22 cellular contexts compared by ENCODE assay signal in genomic region chr10:95562326-95562725, GRCh38. TPM values are rescaled to one million over a fixed set of nuclear protein-coding genes. Genes with fewer than 3 reads are reported as not detected.
DNase-seq lines count a peak whose midpoint lies in the region; ATAC-seq, FAIRE-seq and TF ChIP-seq lines count a peak whose summit lies in the region.
"Had no signal": no experiment of that assay in that cellular context is flagged by ENCODE, and none has a peak within 500 bp of the region (broad histone marks: within the 10 kb centered on the region; RNA-seq: fewer than 3 reads in every experiment).

No MANE protein-coding gene starts in this region.

- ATAC-seq in Right ventricle myocardium superior (ENCODE audit: poor library complexity) = no peak
- ATAC-seq in GM12878 = no peak
- ATAC-seq in naive thymus-derived CD4-positive, alpha-beta T cell = no peak
- ATAC-seq in natural killer cell treated with Interleukin-12 subunit alpha and Interleukin-12 subunit beta and Interleukin-15 and Interleukin-18, amount 100 ng/mL, for 72 hours = no peak
- no peak for ATAC-seq in GM21786 (IDR thresholded peaks at IDR 0.05; ENCODE audit: unreplicated experiment)
- ATAC-seq in stimulated activated memory B cell treated with anti-CD40 and anti-IgM and Interleukin-4, amounts not matched to agents 10 μg/mL and 1 μg/mL and 100 μg/mL, for 72 hours = no peak

- in situ Hi-C loops in GM12878 (cut with MboI) = no loop called here

- no peaks in the 10 kb centered on the region for H3K9me3 Mint-ChIP-seq in naive thymus-derived CD4-positive, alpha-beta T cell
- peaks cover 4% of the 10 kb centered on the region for H3K9me3 Mint-ChIP-seq in type B pancreatic cell
- no peaks in the 10 kb centered on the region for H3K9me3 Mint-ChIP-seq in natural killer cell treated with Interleukin-12 subunit alpha and Interleukin-12 subunit beta and Interleukin-15 and Interleukin-18, amount 100 ng/mL, for 72 hours
- H3K9me3 Mint-ChIP-seq in stimulated activated memory B cell treated with anti-CD40 and anti-IgM and Interleukin-4, amounts not matched to agents 10 μg/mL and 1 μg/mL and 100 μg/mL, for 72 hours = no peaks in the 10 kb centered on the region
- H3K9me3 Mint-ChIP-seq: activated naive CD4-positive, alpha-beta T cell treated with anti-CD3 and anti-CD28 coated beads for 36 hours had no signal

- SMC1A ChIA-PET in GM12878 (lab: Charles Lee; ENCODE audit: uncharacterized antibody, unreplicated experiment) = no interaction called here

- RAD21 ChIA-PET in GM12878 (lab: Charles Lee; ENCODE audit: unreplicated experiment) = interaction anchor here (1.0 kb wide), 1 partner anchor 132 kb away, joined by 3 read pairs; no protein-coding TSS in a partner anchor

- 44% methylated on average over 5 of the region's 5 CpGs for WGBS in GM12878 (ENCODE audit: insufficient coverage, insufficient replicate concordance, low lambda C conversion rate, missing lambda C conversion rate)

- BruUV-seq in GM12878 (replicated peaks; lab: Mats Ljungman, UMichigan) = no TSS peak

- no peaks in the 10 kb centered on the region for H3K36me3 Mint-ChIP-seq in naive thymus-derived CD4-positive, alpha-beta T cell
- H3K36me3 Mint-ChIP-seq in type B pancreatic cell = no peaks in the 10 kb centered on the region
- no peaks in the 10 kb centered on the region for H3K36me3 Mint-ChIP-seq in natural killer cell treated with Interleukin-12 subunit alpha and Interleukin-12 subunit beta and Interleukin-15 and Interleukin-18, amount 100 ng/mL, for 72 hours
- no peaks in the 10 kb centered on the region for H3K36me3 Mint-ChIP-seq in stimulated activated memory B cell treated with anti-CD40 and anti-IgM and Interleukin-4, amounts not matched to agents 10 μg/mL and 1 μg/mL and 100 μg/mL, for 72 hours

- FAIRE-seq in GM12878 (lab: Jason Lieb, UNC) = no peak
- FAIRE-seq: colon, endometrium, urothelium cell line had no signal

- no peaks in the 10 kb centered on the region for H3K9me3 ChIP-seq in left ventricle myocardium inferior (replicated peaks)
- no peaks in the 10 kb centered on the region for H3K9me3 ChIP-seq in GM12878 (replicated peaks; ENCODE audit: control insufficient read depth, insufficient read depth, low read length)
- H3K9me3 ChIP-seq in naive thymus-derived CD4-positive, alpha-beta T cell (ENCODE audit: control insufficient read depth in 2 of 3, low read length in 3 of 3) = no peaks in the 10 kb centered on the region
- H3K9me3 ChIP-seq: mucosa of descending colon, SJSA1 had no signal

- H3K27ac Mint-ChIP-seq in naive thymus-derived CD4-positive, alpha-beta T cell = peak overlapping the region in 6 of 9 donors; percentile 0 to 90 (median 47)
- peak overlapping the region; percentile 41 for H3K27ac Mint-ChIP-seq in type B pancreatic cell
- no peak overlapping the region for H3K27ac Mint-ChIP-seq in natural killer cell treated with Interleukin-12 subunit alpha and Interleukin-12 subunit beta and Interleukin-15 and Interleukin-18, amount 100 ng/mL, for 72 hours
- H3K27ac Mint-ChIP-seq in stimulated activated memory B cell treated with anti-CD40 and anti-IgM and Interleukin-4, amounts not matched to agents 10 μg/mL and 1 μg/mL and 100 μg/mL, for 72 hours = no peak overlapping the region
- H3K27ac Mint-ChIP-seq: activated naive CD4-positive, alpha-beta T cell treated with anti-CD3 and anti-CD28 coated beads for 36 hours had no signal

- no peak for TF ChIP-seq RAD21 in GM12878 (IDR thresholded peaks at IDR 0.05; ENCODE audit: insufficient read depth, low read depth, low read length)

- CTCF ChIA-PET in GM12878 (lab: Yijun Ruan, JAX) = interaction anchor here (1.0 kb wide), 1 partner anchor 188 kb away, joined by 3 read pairs; no protein-coding TSS in a partner anchor
- CTCF ChIA-PET in naive thymus-derived CD4-positive, alpha-beta T cell (lab: Charles Lee) = no interaction called here

- peaks cover 0 to 57% (median 5%) of the 10 kb centered on the region in 5 donors for H3K27me3 Mint-ChIP-seq in naive thymus-derived CD4-positive, alpha-beta T cell
- peaks cover 13% of the 10 kb centered on the region for H3K27me3 Mint-ChIP-seq in type B pancreatic cell
- peaks cover 11 to 16% of the 10 kb centered on the region in 2 donors for H3K27me3 Mint-ChIP-seq in natural killer cell treated with Interleukin-12 subunit alpha and Interleukin-12 subunit beta and Interleukin-15 and Interleukin-18, amount 100 ng/mL, for 72 hours
- H3K27me3 Mint-ChIP-seq in stimulated activated memory B cell treated with anti-CD40 and anti-IgM and Interleukin-4, amounts not matched to agents 10 μg/mL and 1 μg/mL and 100 μg/mL, for 72 hours = peaks cover 7% of the 10 kb centered on the region

- TF ChIP-seq EP300 in GM12878 (IDR thresholded peaks at IDR 0.05; ENCODE audit: borderline replicate concordance in 1 of 2, control insufficient read depth in 1 of 2, low read depth in 2 of 2, low read length in 2 of 2) = no peak

- no peak for DNase-seq in left ventricle myocardium inferior
- DNase-seq in Right ventricle myocardium superior = no peak
- no peak for DNase-seq in GM12878 (ENCODE audit: low read depth, low spot score)
- no peak for DNase-seq in naive thymus-derived CD4-positive, alpha-beta T cell
- DNase-seq in type B pancreatic cell (ENCODE audit: extremely low spot score, unreplicated experiment) = no peak
- DNase-seq in natural killer cell treated with Interleukin-12 subunit alpha and Interleukin-12 subunit beta and Interleukin-15 and Interleukin-18, amount 100 ng/mL, for 72 hours (ENCODE audit: low spot score) = no peak
- DNase-seq: activated CD4-positive, alpha-beta T cell treated with anti-CD3 and anti-CD28 coated beads for 48 hours; activated naive CD4-positive, alpha-beta T cell treated with anti-CD3 and anti-CD28 coated beads for 36 hours; foreskin melanocyte; left colon; mucosa of descending colon; MV-4-11; NCI-H2029 treated with DMSO at 0.1 percent for 48 hours; posterior cingulate gyrus; stimulated activated naive CD4-positive, alpha-beta T cell treated with Interleukin-2 at 50 U/mL for 16 hours; T1000 had no signal

- POLR2A ChIA-PET in GM12878 (lab: Charles Lee) = no interaction called here
- POLR2A ChIA-PET in naive thymus-derived CD4-positive, alpha-beta T cell (lab: Charles Lee) = interaction anchor here (1.2 kb wide), 1 partner anchor 568 kb away, joined by 3 read pairs; the partner anchor contains the start of gene ZNF518A

- peaks cover 7 to 16% (median 11%) of the 10 kb centered on the region in 7 donors for H3K4me1 Mint-ChIP-seq in naive thymus-derived CD4-positive, alpha-beta T cell
- peaks cover 44% of the 10 kb centered on the region for H3K4me1 Mint-ChIP-seq in type B pancreatic cell (ENCODE audit: unreplicated experiment)
- H3K4me1 Mint-ChIP-seq in natural killer cell treated with Interleukin-12 subunit alpha and Interleukin-12 subunit beta and Interleukin-15 and Interleukin-18, amount 100 ng/mL, for 72 hours (ENCODE audit: low read depth in 2 of 2) = peaks cover 10 to 16% of the 10 kb centered on the region in 2 donors
- no peaks in the 10 kb centered on the region for H3K4me1 Mint-ChIP-seq in stimulated activated memory B cell treated with anti-CD40 and anti-IgM and Interleukin-4, amounts not matched to agents 10 μg/mL and 1 μg/mL and 100 μg/mL, for 72 hours

- no peak overlapping the region for H3K9ac ChIP-seq in GM12878 (ENCODE audit: control insufficient read depth, insufficient read depth, low read length)

- TF ChIP-seq CTCF in left ventricle myocardium inferior (IDR thresholded peaks at IDR 0.05; ENCODE audit: borderline replicate concordance) (no peak), GM12878 (IDR thresholded peaks at IDR 0.05 in 2 of 3, conservative IDR thresholded peaks at IDR 0.05 in 1 of 3; ENCODE audit: control insufficient read depth in 2 of 3, extremely low read depth in 1 of 3, insufficient read depth in 1 of 3, low read depth in 3 of 3, low read length in 3 of 3) (no peak), type B pancreatic cell (conservative IDR thresholded peaks at IDR 0.05) (no peak)

- peak overlapping the region in 8 of 10 donors; percentile 87 to 99 (median 90) for H3K4me3 Mint-ChIP-seq in naive thymus-derived CD4-positive, alpha-beta T cell
- H3K4me3 Mint-ChIP-seq in type B pancreatic cell = peak overlapping the region; percentile 89
- H3K4me3 Mint-ChIP-seq in natural killer cell treated with Interleukin-12 subunit alpha and Interleukin-12 subunit beta and Interleukin-15 and Interleukin-18, amount 100 ng/mL, for 72 hours = no peak overlapping the region
- H3K4me3 Mint-ChIP-seq in stimulated activated memory B cell treated with anti-CD40 and anti-IgM and Interleukin-4, amounts not matched to agents 10 μg/mL and 1 μg/mL and 100 μg/mL, for 72 hours = no peak overlapping the region

- H3K79me2 ChIP-seq in GM12878 (ENCODE audit: control insufficient read depth, insufficient read depth, low read length) = no peaks in the 10 kb centered on the region

- peak overlapping the region; percentile 17; the same call in 1 of the 2 replicates for H2AFZ ChIP-seq in GM12878 (ENCODE audit: control insufficient read depth, low read depth, low read length)

- no peak overlapping the region for H3K4me2 ChIP-seq in GM12878 (ENCODE audit: control insufficient read depth, insufficient read depth)

- no peaks in the 10 kb centered on the region for H3K36me3 ChIP-seq in left ventricle myocardium inferior
- no peaks in the 10 kb centered on the region for H3K36me3 ChIP-seq in GM12878 (ENCODE audit: control insufficient read depth in 2 of 2, insufficient read depth in 2 of 2, low read length in 1 of 2)
- peaks cover 0 to 5% (median 0%) of the 10 kb centered on the region in 3 experiments for H3K36me3 ChIP-seq in naive thymus-derived CD4-positive, alpha-beta T cell (ENCODE audit: control insufficient read depth in 2 of 3, insufficient read depth in 3 of 3, low read length in 3 of 3)
- H3K36me3 ChIP-seq: SJSA1 had no signal

- no peak overlapping the region for H3K4me3 ChIP-seq in left ventricle myocardium inferior
- H3K4me3 ChIP-seq in GM12878 = no peak overlapping the region
- no peak overlapping the region for H3K4me3 ChIP-seq in naive thymus-derived CD4-positive, alpha-beta T cell (ENCODE audit: low read length)
- H3K4me3 ChIP-seq: mucosa of descending colon had no signal

- peaks cover 2% of the 10 kb centered on the region; the same call in 1 of the 2 replicates for H4K20me1 ChIP-seq in GM12878 (ENCODE audit: control insufficient read depth, insufficient read depth)

- H3K27me3 ChIP-seq in left ventricle myocardium inferior (ENCODE audit: low read depth) (no peaks in the 10 kb centered on the region), GM12878 (replicated peaks in 1 of 2; ENCODE audit: control insufficient read depth in 2 of 2, insufficient read depth in 2 of 2, low read length in 1 of 2) (peaks cover 3% of the 10 kb centered on the region in 2 experiments; a peak in 3 of 4 replicates)
- H3K27me3 ChIP-seq in naive thymus-derived CD4-positive, alpha-beta T cell (ENCODE audit: control insufficient read depth in 2 of 2, insufficient read depth in 2 of 2, low read length in 2 of 2) = no peaks in the 10 kb centered on the region

- H3K4me1 ChIP-seq in left ventricle myocardium inferior = peaks cover 42% of the 10 kb centered on the region
- no peaks in the 10 kb centered on the region; the same call in 1 of the 2 replicates for H3K4me1 ChIP-seq in GM12878 (ENCODE audit: control insufficient read depth, insufficient read depth, low read length)
- H3K4me1 ChIP-seq in naive thymus-derived CD4-positive, alpha-beta T cell (ENCODE audit: control insufficient read depth in 2 of 2, insufficient read depth in 2 of 2, low read length in 2 of 2) = peaks cover 4% of the 10 kb centered on the region in 2 donors

- TF ChIP-seq POLR2A in GM12878 (IDR thresholded peaks at IDR 0.05; ENCODE audit: low read depth, low read length) = no peak

- H3K27ac ChIP-seq in left ventricle myocardium inferior (replicated peaks) (peak overlapping the region; percentile 89), GM12878 (ENCODE audit: control insufficient read depth, insufficient read depth) (no peak overlapping the region)
- H3K27ac ChIP-seq in naive thymus-derived CD4-positive, alpha-beta T cell (ENCODE audit: low read depth, low read length) = no peak overlapping the region
- H3K27ac ChIP-seq: SJSA1 had no signal

- intact Hi-C loops in left ventricle myocardium inferior (cut with micrococcal nuclease) = no loop called here
- intact Hi-C loops in Right ventricle myocardium superior (cut with DNase I) = no loop called here
- intact Hi-C loops in GM12878 (cut with micrococcal nuclease; ENCODE audit: unreplicated experiment) = no loop called here
- intact Hi-C loops in naive thymus-derived CD4-positive, alpha-beta T cell (cut with micrococcal nuclease) = loop anchor here (5.0 kb wide), 3 partner anchors 265 to 1025 kb away; partner anchors contain the start of genes CC2D2B (in 1 of the 2) and TM9SF3 (in 1 of the 2)

RNA-seq across cellular contexts. Expression of gene SORBS1, which starts 1.2 kb away (rescaled TPM):
- total RNA-seq in left ventricle myocardium inferior = 896 TPM
- 697 TPM for total RNA-seq in Right ventricle myocardium superior
- total RNA-seq in GM12878 (2013; cell fraction: nucleolus; rRNA removed) = 8.2 and 9.4 TPM in 2 replicates
- 0.44 and 0.56 TPM in 2 replicates for total RNA-seq in GM12878 (2014; rRNA removed)
- 0.45 and 0.46 TPM in 2 replicates for total RNA-seq in GM12878 (2014; rRNA removed; fragmentation: Illumina TruSeq; extraction: Trizol)
- total RNA-seq in GM12878 (2021) = 0.51 and 0.56 TPM in 2 replicates
- polyA plus RNA-seq in GM12878 (2011; ENCODE audit: low read depth) = 0.56 TPM
- polyA plus RNA-seq in GM12878 (2011; rRNA removed) = 0.66 and 0.75 TPM in 2 replicates
- 0.37 and 0.39 TPM in 2 replicates for polyA plus RNA-seq in GM12878 (2011; cell fraction: cytosol; rRNA removed)
- 0.63 and 0.85 TPM in 2 replicates for polyA plus RNA-seq in GM12878 (2011; cell fraction: nucleus; rRNA removed)
- polyA plus RNA-seq in GM12878 (2012) = 0.66 and 0.93 TPM in 2 replicates
- polyA plus RNA-seq in GM12878 (2014; fragmentation: Illumina TruSeq; extraction: Trizol) = 0.40 and 0.79 TPM in 2 replicates
- polyA plus RNA-seq in GM12878 (2014; fragmentation: Nextera tagmentation; extraction: Ambion mirVana) = under 1 TPM; 0.13 to 0.37 TPM
- polyA plus RNA-seq in GM12878 (2014; rRNA removed) = 0.38 and 0.95 TPM in 2 replicates
- under 1 TPM; 0.28 to 0.32 TPM for polyA plus RNA-seq in GM12878 (2016; fragmentation: Nextera tagmentation; extraction: Ambion mirVana)
- polyA minus RNA-seq in GM12878 (2011; rRNA and poly(A)+ RNA removed) = 0.73 and 1.3 TPM in 2 replicates
- 0.31 TPM in 1 of 2 replicates, not detected in the other for polyA minus RNA-seq in GM12878 (2011; cell fraction: cytosol; rRNA and poly(A)+ RNA removed)
- 0.60 and 1.4 TPM in 2 replicates for polyA minus RNA-seq in GM12878 (2011; cell fraction: nucleus; rRNA and poly(A)+ RNA removed)
- 1 to 10 TPM in 3 of 5 experiments, under 1 TPM in 2; 0.58 to 1.9 (median 1.4) TPM for total RNA-seq in naive thymus-derived CD4-positive, alpha-beta T cell
- under 1 TPM; 0.75 to 0.79 TPM for polyA plus RNA-seq in naive thymus-derived CD4-positive, alpha-beta T cell
- 28.2 and 31.4 TPM in 2 replicates for total RNA-seq in type B pancreatic cell (ENCODE audit: low replicate concordance)
- total RNA-seq in natural killer cell treated with Interleukin-12 subunit alpha and Interleukin-12 subunit beta and Interleukin-15 and Interleukin-18, amount 100 ng/mL, for 72 hours = 1 to 10 TPM; 1.4 to 1.6 TPM

Comparison
In these comparisons a context has a peak if more than half of its experiments do, and no peak if none do; other contexts are left out.
1. H3K27ac Mint-ChIP-seq: peak in naive thymus-derived CD4-positive, alpha-beta T cell (6 of 9) and type B pancreatic cell (single experiment); none in natural killer cell treated with Interleukin-12 subunit alpha and Interleukin-12 subunit beta and Interleukin-15 and Interleukin-18, amount 100 ng/mL, for 72 hours (0 of 2) and stimulated activated memory B cell treated with anti-CD40 and anti-IgM and Interleukin-4, amounts not matched to agents 10 μg/mL and 1 μg/mL and 100 μg/mL, for 72 hours (single experiment).
2. H3K4me3 Mint-ChIP-seq: peak in naive thymus-derived CD4-positive, alpha-beta T cell (8 of 10) and type B pancreatic cell (single experiment); none in natural killer cell treated with Interleukin-12 subunit alpha and Interleukin-12 subunit beta and Interleukin-15 and Interleukin-18, amount 100 ng/mL, for 72 hours (single experiment) and stimulated activated memory B cell treated with anti-CD40 and anti-IgM and Interleukin-4, amounts not matched to agents 10 μg/mL and 1 μg/mL and 100 μg/mL, for 72 hours (single experiment).
3. RNA of gene SORBS1, which starts 1.2 kb away (total RNA-seq): 896 TPM in left ventricle myocardium inferior (single experiment) and 697 TPM in Right ventricle myocardium superior (single experiment); 28.2 to 31.4 TPM in type B pancreatic cell, 1.4 to 1.6 TPM in natural killer cell treated with Interleukin-12 subunit alpha and Interleukin-12 subunit beta and Interleukin-15 and Interleukin-18, amount 100 ng/mL, for 72 hours, 0.58 to 1.9 TPM in naive thymus-derived CD4-positive, alpha-beta T cell and 0.44 to 9.4 TPM in GM12878; every median in the first group is over 10 times any median in the second.
4. intact Hi-C loops: an anchor here in naive thymus-derived CD4-positive, alpha-beta T cell (5.0 kb wide); none called in left ventricle myocardium inferior, Right ventricle myocardium superior and GM12878.